1 cellular context compared by ENCODE assay signal in the genomic region with DNA sequence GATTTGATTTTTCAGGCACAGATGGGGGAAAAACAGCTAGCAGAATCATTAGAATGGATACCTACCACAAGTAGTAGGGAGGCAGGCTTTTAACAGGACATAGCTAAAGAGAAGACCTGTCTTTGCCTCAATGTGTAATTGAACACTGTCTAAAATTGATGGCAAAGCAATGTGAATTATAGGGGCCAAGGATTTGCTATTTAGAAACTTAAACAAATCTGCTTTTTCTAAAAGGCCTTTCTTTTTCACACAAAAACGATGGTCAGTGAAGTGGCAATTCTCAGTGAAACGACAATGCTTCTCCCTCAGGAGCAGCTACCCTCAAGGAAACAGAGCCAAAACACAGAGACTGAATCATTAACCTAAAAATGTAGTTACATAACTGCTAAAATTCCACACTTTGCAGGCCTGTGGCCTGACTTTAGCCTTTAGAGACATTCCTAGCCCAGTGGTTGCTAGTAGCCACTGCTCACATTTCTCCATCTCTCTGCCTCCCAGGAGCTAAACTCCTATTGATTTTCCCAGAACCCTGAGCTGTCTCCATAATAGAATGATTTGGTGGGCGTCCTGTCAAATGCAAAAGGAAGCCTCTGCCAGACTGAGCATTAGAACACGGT.
TF ChIP-seq lines count a peak whose summit lies in the region.

No MANE protein-coding gene starts in this region.

TF ChIP-seq in HepG2, 621 proteins besides CTCF, POLR2A, EP300 and RAD21 (continued from another document):
- TF ChIP-seq, protein P1, sequence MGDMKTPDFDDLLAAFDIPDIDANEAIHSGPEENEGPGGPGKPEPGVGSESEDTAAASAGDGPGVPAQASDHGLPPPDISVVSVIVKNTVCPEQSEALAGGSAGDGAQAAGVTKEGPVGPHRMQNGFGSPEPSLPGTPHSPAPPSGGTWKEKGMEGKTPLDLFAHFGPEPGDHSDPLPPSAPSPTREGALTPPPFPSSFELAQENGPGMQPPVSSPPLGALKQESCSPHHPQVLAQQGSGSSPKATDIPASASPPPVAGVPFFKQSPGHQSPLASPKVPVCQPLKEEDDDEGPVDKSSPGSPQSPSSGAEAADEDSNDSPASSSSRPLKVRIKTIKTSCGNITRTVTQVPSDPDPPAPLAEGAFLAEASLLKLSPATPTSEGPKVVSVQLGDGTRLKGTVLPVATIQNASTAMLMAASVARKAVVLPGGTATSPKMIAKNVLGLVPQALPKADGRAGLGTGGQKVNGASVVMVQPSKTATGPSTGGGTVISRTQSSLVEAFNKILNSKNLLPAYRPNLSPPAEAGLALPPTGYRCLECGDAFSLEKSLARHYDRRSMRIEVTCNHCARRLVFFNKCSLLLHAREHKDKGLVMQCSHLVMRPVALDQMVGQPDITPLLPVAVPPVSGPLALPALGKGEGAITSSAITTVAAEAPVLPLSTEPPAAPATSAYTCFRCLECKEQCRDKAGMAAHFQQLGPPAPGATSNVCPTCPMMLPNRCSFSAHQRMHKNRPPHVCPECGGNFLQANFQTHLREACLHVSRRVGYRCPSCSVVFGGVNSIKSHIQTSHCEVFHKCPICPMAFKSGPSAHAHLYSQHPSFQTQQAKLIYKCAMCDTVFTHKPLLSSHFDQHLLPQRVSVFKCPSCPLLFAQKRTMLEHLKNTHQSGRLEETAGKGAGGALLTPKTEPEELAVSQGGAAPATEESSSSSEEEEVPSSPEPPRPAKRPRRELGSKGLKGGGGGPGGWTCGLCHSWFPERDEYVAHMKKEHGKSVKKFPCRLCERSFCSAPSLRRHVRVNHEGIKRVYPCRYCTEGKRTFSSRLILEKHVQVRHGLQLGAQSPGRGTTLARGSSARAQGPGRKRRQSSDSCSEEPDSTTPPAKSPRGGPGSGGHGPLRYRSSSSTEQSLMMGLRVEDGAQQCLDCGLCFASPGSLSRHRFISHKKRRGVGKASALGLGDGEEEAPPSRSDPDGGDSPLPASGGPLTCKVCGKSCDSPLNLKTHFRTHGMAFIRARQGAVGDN (CRISPR knock-in tag; IDR thresholded peaks at IDR 0.05), result no peak
- TF ChIP-seq, protein P2, sequence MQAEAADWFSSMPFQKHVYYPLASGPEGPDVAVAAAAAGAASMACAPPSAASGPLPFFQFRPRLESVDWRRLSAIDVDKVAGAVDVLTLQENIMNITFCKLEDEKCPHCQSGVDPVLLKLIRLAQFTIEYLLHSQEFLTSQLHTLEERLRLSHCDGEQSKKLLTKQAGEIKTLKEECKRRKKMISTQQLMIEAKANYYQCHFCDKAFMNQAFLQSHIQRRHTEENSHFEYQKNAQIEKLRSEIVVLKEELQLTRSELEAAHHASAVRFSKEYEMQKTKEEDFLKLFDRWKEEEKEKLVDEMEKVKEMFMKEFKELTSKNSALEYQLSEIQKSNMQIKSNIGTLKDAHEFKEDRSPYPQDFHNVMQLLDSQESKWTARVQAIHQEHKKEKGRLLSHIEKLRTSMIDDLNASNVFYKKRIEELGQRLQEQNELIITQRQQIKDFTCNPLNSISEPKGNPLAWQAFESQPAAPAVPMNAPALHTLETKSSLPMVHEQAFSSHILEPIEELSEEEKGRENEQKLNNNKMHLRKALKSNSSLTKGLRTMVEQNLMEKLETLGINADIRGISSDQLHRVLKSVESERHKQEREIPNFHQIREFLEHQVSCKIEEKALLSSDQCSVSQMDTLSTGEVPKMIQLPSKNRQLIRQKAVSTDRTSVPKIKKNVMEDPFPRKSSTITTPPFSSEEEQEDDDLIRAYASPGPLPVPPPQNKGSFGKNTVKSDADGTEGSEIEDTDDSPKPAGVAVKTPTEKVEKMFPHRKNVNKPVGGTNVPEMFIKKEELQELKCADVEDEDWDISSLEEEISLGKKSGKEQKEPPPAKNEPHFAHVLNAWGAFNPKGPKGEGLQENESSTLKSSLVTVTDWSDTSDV (CRISPR knock-in tag; IDR thresholded peaks at IDR 0.05), result no peak
- TF ChIP-seq YEATS2 (CRISPR knock-in tag; IDR thresholded peaks at IDR 0.05; ENCODE audit: borderline replicate concordance) (no peak), TBX2 (CRISPR knock-in tag; IDR thresholded peaks at IDR 0.05; ENCODE audit: borderline replicate concordance) (no peak), MYNN (CRISPR knock-in tag; IDR thresholded peaks at IDR 0.05; ENCODE audit: low read depth) (no peak), ZNF17 (CRISPR knock-in tag; IDR thresholded peaks at IDR 0.05) (no peak), ZNF567 (CRISPR knock-in tag; IDR thresholded peaks at IDR 0.05; ENCODE audit: borderline replicate concordance) (no peak), ZBTB38 (CRISPR knock-in tag; IDR thresholded peaks at IDR 0.05) (no peak), SUZ12 (IDR thresholded peaks at IDR 0.05; ENCODE audit: low read depth, low read length) (no peak), ZNF703 (CRISPR knock-in tag; IDR thresholded peaks at IDR 0.05; ENCODE audit: borderline replicate concordance) (no peak)
- TF ChIP-seq, protein P3, sequence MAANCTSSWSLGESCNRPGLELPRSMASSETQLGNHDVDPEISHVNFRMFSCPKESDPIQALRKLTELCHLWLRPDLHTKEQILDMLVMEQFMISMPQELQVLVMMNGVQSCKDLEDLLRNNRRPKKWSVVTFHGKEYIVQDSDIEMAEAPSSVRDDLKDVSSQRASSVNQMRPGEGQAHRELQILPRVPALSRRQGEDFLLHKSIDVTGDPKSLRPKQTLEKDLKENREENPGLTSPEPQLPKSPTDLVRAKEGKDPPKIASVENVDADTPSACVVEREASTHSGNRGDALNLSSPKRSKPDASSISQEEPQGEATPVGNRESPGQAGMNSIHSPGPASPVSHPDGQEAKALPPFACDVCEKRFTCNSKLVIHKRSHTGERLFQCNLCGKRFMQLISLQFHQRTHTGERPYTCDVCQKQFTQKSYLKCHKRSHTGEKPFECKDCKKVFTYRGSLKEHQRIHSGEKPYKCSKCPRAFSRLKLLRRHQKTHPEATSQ (CRISPR knock-in tag; IDR thresholded peaks at IDR 0.05; ENCODE audit: borderline replicate concordance), result no peak
- TF ChIP-seq, protein P4, sequence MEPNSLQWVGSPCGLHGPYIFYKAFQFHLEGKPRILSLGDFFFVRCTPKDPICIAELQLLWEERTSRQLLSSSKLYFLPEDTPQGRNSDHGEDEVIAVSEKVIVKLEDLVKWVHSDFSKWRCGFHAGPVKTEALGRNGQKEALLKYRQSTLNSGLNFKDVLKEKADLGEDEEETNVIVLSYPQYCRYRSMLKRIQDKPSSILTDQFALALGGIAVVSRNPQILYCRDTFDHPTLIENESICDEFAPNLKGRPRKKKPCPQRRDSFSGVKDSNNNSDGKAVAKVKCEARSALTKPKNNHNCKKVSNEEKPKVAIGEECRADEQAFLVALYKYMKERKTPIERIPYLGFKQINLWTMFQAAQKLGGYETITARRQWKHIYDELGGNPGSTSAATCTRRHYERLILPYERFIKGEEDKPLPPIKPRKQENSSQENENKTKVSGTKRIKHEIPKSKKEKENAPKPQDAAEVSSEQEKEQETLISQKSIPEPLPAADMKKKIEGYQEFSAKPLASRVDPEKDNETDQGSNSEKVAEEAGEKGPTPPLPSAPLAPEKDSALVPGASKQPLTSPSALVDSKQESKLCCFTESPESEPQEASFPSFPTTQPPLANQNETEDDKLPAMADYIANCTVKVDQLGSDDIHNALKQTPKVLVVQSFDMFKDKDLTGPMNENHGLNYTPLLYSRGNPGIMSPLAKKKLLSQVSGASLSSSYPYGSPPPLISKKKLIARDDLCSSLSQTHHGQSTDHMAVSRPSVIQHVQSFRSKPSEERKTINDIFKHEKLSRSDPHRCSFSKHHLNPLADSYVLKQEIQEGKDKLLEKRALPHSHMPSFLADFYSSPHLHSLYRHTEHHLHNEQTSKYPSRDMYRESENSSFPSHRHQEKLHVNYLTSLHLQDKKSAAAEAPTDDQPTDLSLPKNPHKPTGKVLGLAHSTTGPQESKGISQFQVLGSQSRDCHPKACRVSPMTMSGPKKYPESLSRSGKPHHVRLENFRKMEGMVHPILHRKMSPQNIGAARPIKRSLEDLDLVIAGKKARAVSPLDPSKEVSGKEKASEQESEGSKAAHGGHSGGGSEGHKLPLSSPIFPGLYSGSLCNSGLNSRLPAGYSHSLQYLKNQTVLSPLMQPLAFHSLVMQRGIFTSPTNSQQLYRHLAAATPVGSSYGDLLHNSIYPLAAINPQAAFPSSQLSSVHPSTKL (CRISPR knock-in tag; IDR thresholded peaks at IDR 0.05), result no peak
- TF ChIP-seq, protein P5, sequence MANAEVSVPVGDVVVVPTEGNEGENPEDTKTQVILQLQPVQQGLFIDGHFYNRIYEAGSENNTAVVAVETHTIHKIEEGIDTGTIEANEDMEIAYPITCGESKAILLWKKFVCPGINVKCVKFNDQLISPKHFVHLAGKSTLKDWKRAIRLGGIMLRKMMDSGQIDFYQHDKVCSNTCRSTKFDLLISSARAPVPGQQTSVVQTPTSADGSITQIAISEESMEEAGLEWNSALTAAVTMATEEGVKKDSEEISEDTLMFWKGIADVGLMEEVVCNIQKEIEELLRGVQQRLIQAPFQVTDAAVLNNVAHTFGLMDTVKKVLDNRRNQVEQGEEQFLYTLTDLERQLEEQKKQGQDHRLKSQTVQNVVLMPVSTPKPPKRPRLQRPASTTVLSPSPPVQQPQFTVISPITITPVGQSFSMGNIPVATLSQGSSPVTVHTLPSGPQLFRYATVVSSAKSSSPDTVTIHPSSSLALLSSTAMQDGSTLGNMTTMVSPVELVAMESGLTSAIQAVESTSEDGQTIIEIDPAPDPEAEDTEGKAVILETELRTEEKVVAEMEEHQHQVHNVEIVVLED (CRISPR knock-in tag; IDR thresholded peaks at IDR 0.05; ENCODE audit: borderline replicate concordance), result no peak
- TF ChIP-seq, protein P6, sequence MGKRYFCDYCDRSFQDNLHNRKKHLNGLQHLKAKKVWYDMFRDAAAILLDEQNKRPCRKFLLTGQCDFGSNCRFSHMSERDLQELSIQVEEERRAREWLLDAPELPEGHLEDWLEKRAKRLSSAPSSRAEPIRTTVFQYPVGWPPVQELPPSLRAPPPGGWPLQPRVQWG (CRISPR knock-in tag; IDR thresholded peaks at IDR 0.05; ENCODE audit: borderline replicate concordance, low read depth), result no peak
- TF ChIP-seq, protein P7, sequence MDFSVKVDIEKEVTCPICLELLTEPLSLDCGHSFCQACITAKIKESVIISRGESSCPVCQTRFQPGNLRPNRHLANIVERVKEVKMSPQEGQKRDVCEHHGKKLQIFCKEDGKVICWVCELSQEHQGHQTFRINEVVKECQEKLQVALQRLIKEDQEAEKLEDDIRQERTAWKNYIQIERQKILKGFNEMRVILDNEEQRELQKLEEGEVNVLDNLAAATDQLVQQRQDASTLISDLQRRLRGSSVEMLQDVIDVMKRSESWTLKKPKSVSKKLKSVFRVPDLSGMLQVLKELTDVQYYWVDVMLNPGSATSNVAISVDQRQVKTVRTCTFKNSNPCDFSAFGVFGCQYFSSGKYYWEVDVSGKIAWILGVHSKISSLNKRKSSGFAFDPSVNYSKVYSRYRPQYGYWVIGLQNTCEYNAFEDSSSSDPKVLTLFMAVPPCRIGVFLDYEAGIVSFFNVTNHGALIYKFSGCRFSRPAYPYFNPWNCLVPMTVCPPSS (IDR thresholded peaks at IDR 0.05), result no peak
TF ChIP-seq in HepG2: peak in this region for 0.
